ENCODE assay signal across 5 cellular contexts in genomic region chr4:108378164-108378563, GRCh38.
"Had no signal": no experiment of that assay in that cellular context is flagged by ENCODE, and none has a peak within 500 bp of the region (broad histone marks: within the 10 kb centered on the region; RNA-seq: fewer than 3 reads in every experiment).

No MANE protein-coding gene starts in this region.

- ATAC-seq: K562 had no signal

- H3K9ac ChIP-seq: GM23248 had no signal

- H3K27ac ChIP-seq: GM23248 had no signal

- H3K4me3 ChIP-seq: GM23248, K562 had no signal

- H2AFZ ChIP-seq: GM23248 had no signal

- DNase-seq: GM23248, H9, HCEC 1CT, IMR-90 had no signal

- H3K4me3 Mint-ChIP-seq: H9 had no signal

- H3K27ac Mint-ChIP-seq: H9 had no signal
